ENCODE assay signal across 8 cellular contexts in genomic region chr12:19440019-19440858, GRCh38. TPM values are rescaled to one million over a fixed set of nuclear protein-coding genes. Genes with fewer than 3 reads are reported as not detected.
DNase-seq lines count a peak whose midpoint lies in the region; ATAC-seq, FAIRE-seq and TF ChIP-seq lines count a peak whose summit lies in the region.

No MANE protein-coding gene starts in this region.

- CTCF ChIA-PET in HEK293T (lab: Yijun Ruan, JAX): no interaction called here

- intact Hi-C loops in left colon (cut with DNase I, micrococcal nuclease): no loop called here

- DNase-seq in GM12891 (ENCODE audit: insufficient read length, low spot score) (peak; percentile 39), HEK293T (ENCODE audit: extremely low spot score) (peak; percentile 42), NB4 (ENCODE audit: low read depth) (peak; percentile 90), chondrocyte (ENCODE audit: low spot score) (no peak), left colon (peak; percentile 54 to 70), H54 (ENCODE audit: insufficient read length, low spot score) (no peak)
- peak; percentile 33 to 50 for DNase-seq in activated CD4-positive, alpha-beta T cell treated with anti-CD3 and anti-CD28 coated beads for 24 hours (ENCODE audit: low read depth in 2 of 2)
- DNase-seq in stimulated activated CD4-positive, alpha-beta T cell treated with anti-CD3 and anti-CD28 coated beads, Interleukin-1b, Interleukin-23, amount 100 ng/mL, for 48 hours: peak; percentile 56

- peaks cover 33% of the 10 kb centered on the region for H3K4me1 Mint-ChIP-seq in chondrocyte (ENCODE audit: low read depth)

- H3K4me3 ChIP-seq in NB4 (ENCODE audit: low read depth, low read length): peak overlapping the region; percentile 77

- peak overlapping the region; percentile 94 for H3K27ac Mint-ChIP-seq in chondrocyte (ENCODE audit: unreplicated experiment)

- FAIRE-seq in GM12891 (lab: Jason Lieb, UNC) (no peak), H54 (lab: Jason Lieb, UNC) (no peak)

- TF ChIP-seq POLR2A in GM12891 (IDR thresholded peaks at IDR 0.05; ENCODE audit: low read depth, low read length) (no peak), NB4 (IDR thresholded peaks at IDR 0.05; ENCODE audit: extremely low read depth, insufficient read length) (no peak), H54 (IDR thresholded peaks at IDR 0.05; ENCODE audit: low read depth, low read length) (no peak; the same call in 1 of the 2 replicates)

- peak overlapping the region; percentile 93 for H3K4me3 Mint-ChIP-seq in chondrocyte (ENCODE audit: unreplicated experiment)

- TF ChIP-seq CTCF in NB4 (IDR thresholded peaks at IDR 0.05; ENCODE audit: low read depth, low read length) (no peak), chondrocyte (IDR thresholded peaks at IDR 0.05) (peak; percentile 4)

- POLR2A ChIA-PET in HEK293T (lab: Yijun Ruan, JAX): interaction anchor here (1.2 to 1.8 kb wide), 2 partner anchors 18 to 19 kb away, joined by 3 to 5 read pairs; no protein-coding TSS in a partner anchor

- H3K9me3 Mint-ChIP-seq in chondrocyte (ENCODE audit: low read depth): peaks cover 4% of the 10 kb centered on the region

- peaks cover 2% of the 10 kb centered on the region for H3K36me3 Mint-ChIP-seq in chondrocyte (ENCODE audit: low read depth)

- no peaks in the 10 kb centered on the region for H3K27me3 Mint-ChIP-seq in chondrocyte (ENCODE audit: low read depth)

- peak; percentile 45 for ATAC-seq in left colon

TF ChIP-seq in GM12891, 5 proteins besides CTCF, POLR2A, EP300 and RAD21:
- peak; percentile 68; the same call in 1 of the 2 replicates for TF ChIP-seq POLR2AphosphoS5 (IDR thresholded peaks at IDR 0.05; ENCODE audit: low read depth, low read length)
- peak; percentile 11; the same call in 1 of the 2 replicates for TF ChIP-seq TAF1 (IDR thresholded peaks at IDR 0.05; ENCODE audit: low read depth, low read length)
- no peak for TF ChIP-seq SPI1 (IDR thresholded peaks at IDR 0.05; ENCODE audit: low read depth, low read length)
- no peak for TF ChIP-seq POU2F2 (IDR thresholded peaks at IDR 0.05; ENCODE audit: low read depth, low read length)

TF ChIP-seq in HEK293T, 16 proteins besides CTCF, POLR2A, EP300 and RAD21:
- TF ChIP-seq SP1 (IDR thresholded peaks at IDR 0.05): no peak
- 0 out of 2 replicates have a peak, but pooled peaks have one; percentile 20 for TF ChIP-seq L3MBTL2 (conservative IDR thresholded peaks at IDR 0.05)

RNA-seq across cellular contexts. Expression of gene AEBP2, which starts 0.9 kb away (rescaled TPM):
- polyA plus RNA-seq in GM12891 (2012; ENCODE audit: low read depth, missing spikeins): 17.7 TPM
- total RNA-seq in chondrocyte (34.4 to 36.5 TPM (median 36.0 TPM) in 3 replicates), left colon (10 to 100 TPM; 32.4 to 35.4 TPM)

Comparison
In these comparisons a context has a peak if more than half of its experiments do, and no peak if none do; other contexts are left out.
1. DNase-seq: peak in GM12891 (single experiment), HEK293T (single experiment), NB4 (single experiment), activated CD4-positive, alpha-beta T cell treated with anti-CD3 and anti-CD28 coated beads for 24 hours (2 of 2), left colon (2 of 2) and stimulated activated CD4-positive, alpha-beta T cell treated with anti-CD3 and anti-CD28 coated beads, Interleukin-1b, Interleukin-23, amount 100 ng/mL, for 48 hours (single experiment); none in chondrocyte (single experiment) and H54 (single experiment).